ENCODE assay signal across 19 cellular contexts in genomic region chr18:74512321-74513053, GRCh38. TPM values are rescaled to one million over a fixed set of nuclear protein-coding genes. Genes with fewer than 3 reads are reported as not detected.
A peak's percentile ranks its signal among the peaks of the same experiment; 100 is the strongest.
DNase-seq lines count a peak whose midpoint lies in the region; ATAC-seq, FAIRE-seq and TF ChIP-seq lines count a peak whose summit lies in the region.
"Had no signal": no experiment of that assay in that cellular context is flagged by ENCODE, and none has a peak within 500 bp of the region (broad histone marks: within the 10 kb centered on the region; RNA-seq: fewer than 3 reads in every experiment).

No MANE protein-coding gene starts in this region.

- H3K9ac ChIP-seq in GM12878 (ENCODE audit: control insufficient read depth, insufficient read depth, low read length) (no peak overlapping the region), kidney (ENCODE audit: low read length in 2 of 2) (no peak overlapping the region)

- no peak for TF ChIP-seq CTCF in GM12878 (IDR thresholded peaks at IDR 0.05 in 2 of 3, conservative IDR thresholded peaks at IDR 0.05 in 1 of 3; ENCODE audit: control insufficient read depth in 2 of 3, extremely low read depth in 1 of 3, insufficient read depth in 1 of 3, low read depth in 3 of 3, low read length in 3 of 3)
- no peak for TF ChIP-seq CTCF in kidney (IDR thresholded peaks at IDR 0.05; ENCODE audit: borderline replicate concordance, extremely low read depth, insufficient read depth)
- no peak for TF ChIP-seq CTCF in Caco-2 (IDR thresholded peaks at IDR 0.05; ENCODE audit: insufficient read depth in 1 of 2, low read depth in 1 of 2, low read length in 1 of 2, severe bottlenecking in 1 of 2, unreplicated experiment in 1 of 2)

- DNase-seq in COLO829 (ENCODE audit: low spot score) (peak; percentile 63), GM12878 (ENCODE audit: low read depth, low spot score) (no peak), kidney (peak; percentile 47), putamen (ENCODE audit: low spot score) (peak; percentile 95), NCI-H187 (lab: John Stamatoyannopoulos, UW) (no peak), NCI-H1694 treated with DMSO at 0.1 percent for 48 hours (lab: John Stamatoyannopoulos, UW) (no peak), Caco-2 (no peak)
- DNase-seq: foreskin keratinocyte; lower lobe of right lung; MM.1S; naive thymus-derived CD8-positive, alpha-beta T cell; NCI-H2029; NCI-H446 treated with DMSO at 0.1 percent for 48 hours had no signal

- SMC1A ChIA-PET in GM12878 (lab: Charles Lee; ENCODE audit: uncharacterized antibody, unreplicated experiment): no interaction called here

- H3K36me3 ChIP-seq in GM12878 (ENCODE audit: control insufficient read depth in 2 of 2, insufficient read depth in 2 of 2, low read length in 1 of 2): peaks cover 47 to 50% of the 10 kb centered on the region in 2 experiments
- H3K36me3 ChIP-seq in kidney (ENCODE audit: control insufficient read depth in 1 of 2, insufficient read depth in 2 of 2, low read length in 2 of 2): peaks cover 42 to 74% of the 10 kb centered on the region in 2 donors
- H3K36me3 ChIP-seq in Caco-2 (ENCODE audit: control insufficient read depth, insufficient read depth, low read length): peaks cover 1% of the 10 kb centered on the region; the same call in 1 of the 2 replicates

- TF ChIP-seq RAD21 in GM12878 (IDR thresholded peaks at IDR 0.05; ENCODE audit: insufficient read depth, low read depth, low read length): no peak

- BruUV-seq in GM12878 (replicated peaks; lab: Mats Ljungman, UMichigan) (no TSS peak), Caco-2 (replicated peaks; lab: Mats Ljungman, UMichigan) (no TSS peak)

- RAD21 ChIA-PET in GM12878 (lab: Charles Lee; ENCODE audit: unreplicated experiment): no interaction called here

- H3K79me2 ChIP-seq in GM12878 (ENCODE audit: control insufficient read depth, insufficient read depth, low read length): no peaks in the 10 kb centered on the region

- H3K9me3 Mint-ChIP-seq in Caco-2 (ENCODE audit: unreplicated experiment): no peaks in the 10 kb centered on the region
- H3K9me3 Mint-ChIP-seq: activated T-helper 17 cell treated with anti-CD3 and anti-CD28 coated beads, Interleukin-2, amount 50 U/mL, for 72 hours; naive thymus-derived CD8-positive, alpha-beta T cell; T-helper 1 cell treated with Interleukin-12 subunit alpha and Interleukin-12 subunit beta and Interleukin-4 antibody, amounts not matched to agents 30 μg/mL and 1 μg/mL, for 36 hours; WTC11 had no signal

- H3K4me3 ChIP-seq in GM12878: no peak overlapping the region
- no peak overlapping the region for H3K4me3 ChIP-seq in kidney (ENCODE audit: low read length in 2 of 2)
- no peak overlapping the region for H3K4me3 ChIP-seq in Caco-2 (ENCODE audit: low read depth, low read length)
- H3K4me3 ChIP-seq: lower lobe of right lung had no signal

- TF ChIP-seq EP300 in GM12878 (IDR thresholded peaks at IDR 0.05; ENCODE audit: borderline replicate concordance in 1 of 2, control insufficient read depth in 1 of 2, low read depth in 2 of 2, low read length in 2 of 2): no peak

- H3K9me3 ChIP-seq in GM12878 (replicated peaks; ENCODE audit: control insufficient read depth, insufficient read depth, low read length) (no peaks in the 10 kb centered on the region), kidney (ENCODE audit: control insufficient read depth in 1 of 2, low read length in 2 of 2) (no peaks in the 10 kb centered on the region), Caco-2 (no peaks in the 10 kb centered on the region)
- H3K9me3 ChIP-seq: lower lobe of right lung had no signal

- no peak; the same call in 1 of the 2 replicates for TF ChIP-seq POLR2A in GM12878 (IDR thresholded peaks at IDR 0.05; ENCODE audit: low read depth, low read length)

- no peak overlapping the region for H3K27ac ChIP-seq in GM12878 (ENCODE audit: control insufficient read depth, insufficient read depth)
- no peak overlapping the region for H3K27ac ChIP-seq in kidney (ENCODE audit: low read depth in 2 of 2, low read length in 2 of 2)
- H3K27ac ChIP-seq: foreskin keratinocyte, lower lobe of right lung had no signal

- in situ Hi-C loops in GM12878 (cut with MboI): no loop called here

- intact Hi-C loops in GM12878 (cut with micrococcal nuclease; ENCODE audit: unreplicated experiment): no loop called here
- intact Hi-C loops in kidney (cut with DNase I): no loop called here
- intact Hi-C loops in Caco-2 (cut with micrococcal nuclease; ENCODE audit: unreplicated experiment): no loop called here

- H3K4me1 Mint-ChIP-seq in Caco-2 (ENCODE audit: low read depth, unreplicated experiment): peaks cover 5% of the 10 kb centered on the region

- 98% methylated on average over 15 of the region's 15 CpGs for WGBS in GM12878 (ENCODE audit: insufficient coverage, insufficient replicate concordance, low lambda C conversion rate, missing lambda C conversion rate)

- H3K4me3 Mint-ChIP-seq in Caco-2 (ENCODE audit: unreplicated experiment): no peak overlapping the region
- H3K4me3 Mint-ChIP-seq: activated T-helper 17 cell treated with anti-CD3 and anti-CD28 coated beads, Interleukin-2, amount 50 U/mL, for 72 hours; naive thymus-derived CD8-positive, alpha-beta T cell; T-helper 1 cell treated with Interleukin-12 subunit alpha and Interleukin-12 subunit beta and Interleukin-4 antibody, amounts not matched to agents 30 μg/mL and 1 μg/mL, for 36 hours; WTC11 had no signal

- no peak overlapping the region for H2AFZ ChIP-seq in GM12878 (ENCODE audit: control insufficient read depth, low read depth, low read length)

- CTCF ChIA-PET in GM12878 (lab: Yijun Ruan, JAX): no interaction called here
- CTCF ChIA-PET in Caco-2 (lab: Charles Lee): no interaction called here

- no peaks in the 10 kb centered on the region; the same call in 1 of the 2 replicates for H4K20me1 ChIP-seq in GM12878 (ENCODE audit: control insufficient read depth, insufficient read depth)

- no peak for ATAC-seq in GM12878
- no peak for ATAC-seq in HG02870 (IDR thresholded peaks at IDR 0.05; ENCODE audit: unreplicated experiment)
- ATAC-seq: activated T-helper 17 cell treated with anti-CD3 and anti-CD28 coated beads, Interleukin-2, amount 50 U/mL, for 72 hours; foreskin keratinocyte; lower lobe of right lung; naive thymus-derived CD8-positive, alpha-beta T cell; WTC11 had no signal

- no peak overlapping the region for H3K27ac Mint-ChIP-seq in Caco-2 (ENCODE audit: unreplicated experiment)
- H3K27ac Mint-ChIP-seq: activated T-helper 17 cell treated with anti-CD3 and anti-CD28 coated beads, Interleukin-2, amount 50 U/mL, for 72 hours; T-helper 1 cell treated with Interleukin-12 subunit alpha and Interleukin-12 subunit beta and Interleukin-4 antibody, amounts not matched to agents 30 μg/mL and 1 μg/mL, for 36 hours; WTC11 had no signal

- H3K27me3 Mint-ChIP-seq in Caco-2 (ENCODE audit: insufficient read depth, unreplicated experiment): no peaks in the 10 kb centered on the region
- H3K27me3 Mint-ChIP-seq: activated T-helper 17 cell treated with anti-CD3 and anti-CD28 coated beads, Interleukin-2, amount 50 U/mL, for 72 hours; naive thymus-derived CD8-positive, alpha-beta T cell had no signal

- no peak overlapping the region for H3K4me2 ChIP-seq in GM12878 (ENCODE audit: control insufficient read depth, insufficient read depth)

- H3K4me1 ChIP-seq in GM12878 (ENCODE audit: control insufficient read depth, insufficient read depth, low read length) (no peaks in the 10 kb centered on the region), kidney (ENCODE audit: control insufficient read depth in 1 of 2, insufficient read depth in 1 of 2, low read depth in 1 of 2, low read length in 2 of 2) (peaks cover 0 to 18% of the 10 kb centered on the region in 2 donors), Caco-2 (peaks cover 40% of the 10 kb centered on the region)
- H3K4me1 ChIP-seq: foreskin keratinocyte, lower lobe of right lung had no signal

- POLR2A ChIA-PET in GM12878 (lab: Charles Lee): no interaction called here
- POLR2A ChIA-PET in Caco-2 (lab: Charles Lee): no interaction called here

- H3K27me3 ChIP-seq in GM12878 (replicated peaks in 1 of 2; ENCODE audit: control insufficient read depth in 2 of 2, insufficient read depth in 2 of 2, low read length in 1 of 2): no peaks in the 10 kb centered on the region
- no peaks in the 10 kb centered on the region for H3K27me3 ChIP-seq in Caco-2 (replicated peaks; ENCODE audit: control insufficient read depth, insufficient read depth, low read length)
- H3K27me3 ChIP-seq: foreskin keratinocyte had no signal

- no peak for FAIRE-seq in GM12878 (lab: Jason Lieb, UNC)
- FAIRE-seq in kidney (lab: Jason Lieb, UNC): no peak
- FAIRE-seq: colon, endothelial cell of umbilical vein had no signal

- peaks cover 21% of the 10 kb centered on the region for H3K36me3 Mint-ChIP-seq in Caco-2 (ENCODE audit: insufficient read depth, unreplicated experiment)

RNA-seq across cellular contexts. Expression of gene CNDP2, which starts 16.3 kb away (rescaled TPM):
- 144 and 166 TPM in 2 replicates for total RNA-seq in GM12878 (2013; cell fraction: nucleolus; rRNA removed)
- total RNA-seq in GM12878 (2014; rRNA removed): 104 and 109 TPM in 2 replicates
- total RNA-seq in GM12878 (2014; rRNA removed; fragmentation: Illumina TruSeq; extraction: Trizol): 70.8 and 75.5 TPM in 2 replicates
- 174 and 181 TPM in 2 replicates for total RNA-seq in GM12878 (2021)
- 125 TPM for polyA plus RNA-seq in GM12878 (2011; ENCODE audit: low read depth)
- polyA plus RNA-seq in GM12878 (2011; rRNA removed): 177 and 181 TPM in 2 replicates
- polyA plus RNA-seq in GM12878 (2011; cell fraction: cytosol; rRNA removed): 185 and 186 TPM in 2 replicates
- 124 and 184 TPM in 2 replicates for polyA plus RNA-seq in GM12878 (2011; cell fraction: nucleus; rRNA removed)
- polyA plus RNA-seq in GM12878 (2012): 134 and 144 TPM in 2 replicates
- 196 and 205 TPM in 2 replicates for polyA plus RNA-seq in GM12878 (2014; fragmentation: Illumina TruSeq; extraction: Trizol)
- 100 to 1,000 TPM in 1 of 2 experiments, 10 to 100 TPM in 1; 63.5 to 101 TPM for polyA plus RNA-seq in GM12878 (2014; fragmentation: Nextera tagmentation; extraction: Ambion mirVana)
- 128 and 136 TPM in 2 replicates for polyA plus RNA-seq in GM12878 (2014; rRNA removed)
- 100 to 1,000 TPM; 196 to 213 TPM for polyA plus RNA-seq in GM12878 (2016; fragmentation: Nextera tagmentation; extraction: Ambion mirVana)
- polyA minus RNA-seq in GM12878 (2011; rRNA and poly(A)+ RNA removed): 167 and 190 TPM in 2 replicates
- 64.7 and 79.8 TPM in 2 replicates for polyA minus RNA-seq in GM12878 (2011; cell fraction: cytosol; rRNA and poly(A)+ RNA removed)
- 66.1 and 137 TPM in 2 replicates for polyA minus RNA-seq in GM12878 (2011; cell fraction: nucleus; rRNA and poly(A)+ RNA removed)
- 740 TPM for total RNA-seq in kidney
- polyA plus RNA-seq in kidney (ENCODE audit: insufficient read depth, low read depth, low replicate concordance): 499 TPM
- 95.1 and 113 TPM in 2 replicates for total RNA-seq in Caco-2 (2022)

RNA-seq across cellular contexts. Expression of gene CNDP1, which starts 21.8 kb away (rescaled TPM):
- 0.39 TPM in 1 of 2 replicates, not detected in the other for total RNA-seq in GM12878 (2013; cell fraction: nucleolus; rRNA removed)
- total RNA-seq in GM12878 (2014; rRNA removed): not detected in 2 replicates
- total RNA-seq in GM12878 (2014; rRNA removed; fragmentation: Illumina TruSeq; extraction: Trizol): not detected in 2 replicates
- total RNA-seq in GM12878 (2021): not detected in 2 replicates
- polyA plus RNA-seq in GM12878 (2011; ENCODE audit: low read depth): not detected
- not detected in 2 replicates for polyA plus RNA-seq in GM12878 (2011; rRNA removed)
- 0.09 TPM in 1 of 2 replicates, not detected in the other for polyA plus RNA-seq in GM12878 (2011; cell fraction: cytosol; rRNA removed)
- polyA plus RNA-seq in GM12878 (2011; cell fraction: nucleus; rRNA removed): 0.28 and 0.42 TPM in 2 replicates
- polyA plus RNA-seq in GM12878 (2012): 0.03 and 0.11 TPM in 2 replicates
- 0.04 TPM in 1 of 2 replicates, not detected in the other for polyA plus RNA-seq in GM12878 (2014; fragmentation: Illumina TruSeq; extraction: Trizol)
- not detected for polyA plus RNA-seq in GM12878 (2014; fragmentation: Nextera tagmentation; extraction: Ambion mirVana)
- polyA plus RNA-seq in GM12878 (2014; rRNA removed): not detected in 2 replicates
- under 1 TPM in 1 of 2 experiments, not detected in 1; 0.05 TPM for polyA plus RNA-seq in GM12878 (2016; fragmentation: Nextera tagmentation; extraction: Ambion mirVana)
- not detected in 2 replicates for polyA minus RNA-seq in GM12878 (2011; rRNA and poly(A)+ RNA removed)
- polyA minus RNA-seq in GM12878 (2011; cell fraction: cytosol; rRNA and poly(A)+ RNA removed): not detected in 2 replicates
- not detected in 2 replicates for polyA minus RNA-seq in GM12878 (2011; cell fraction: nucleus; rRNA and poly(A)+ RNA removed)
- total RNA-seq in kidney: 1.4 TPM
- 2.9 TPM for polyA plus RNA-seq in kidney (ENCODE audit: insufficient read depth, low read depth, low replicate concordance)
- total RNA-seq in Caco-2 (2022): 0.48 TPM in 1 of 2 replicates, not detected in the other
- total RNA-seq: endothelial cell of umbilical vein; foreskin keratinocyte; lower lobe of right lung; naive thymus-derived CD8-positive, alpha-beta T cell had no signal
- polyA plus RNA-seq: endothelial cell of umbilical vein; foreskin keratinocyte; naive thymus-derived CD8-positive, alpha-beta T cell had no signal

RNA-seq across cellular contexts. Expression of gene DIPK1C, which starts 55.4 kb away (rescaled TPM):
- total RNA-seq in GM12878 (2013; cell fraction: nucleolus; rRNA removed): not detected in 2 replicates
- total RNA-seq in GM12878 (2014; rRNA removed) (not detected in 2 replicates), GM12878 (2014; rRNA removed; fragmentation: Illumina TruSeq; extraction: Trizol) (not detected in 2 replicates), GM12878 (2021) (not detected in 2 replicates), kidney (0.09 TPM), Caco-2 (2022) (not detected in 2 replicates)
- polyA plus RNA-seq in GM12878 (2011; ENCODE audit: low read depth): not detected
- polyA plus RNA-seq in GM12878 (2011; rRNA removed) (not detected in 2 replicates), GM12878 (2014; fragmentation: Illumina TruSeq; extraction: Trizol) (not detected in 2 replicates), GM12878 (2014; fragmentation: Nextera tagmentation; extraction: Ambion mirVana) (not detected), GM12878 (2014; rRNA removed) (not detected in 2 replicates), GM12878 (2016; fragmentation: Nextera tagmentation; extraction: Ambion mirVana) (not detected), kidney (ENCODE audit: insufficient read depth, low read depth, low replicate concordance) (not detected)
- polyA plus RNA-seq in GM12878 (2011; cell fraction: cytosol; rRNA removed): not detected in 2 replicates
- polyA plus RNA-seq in GM12878 (2011; cell fraction: nucleus; rRNA removed): not detected in 2 replicates
- not detected in 2 replicates for polyA plus RNA-seq in GM12878 (2012)
- not detected in 2 replicates for polyA minus RNA-seq in GM12878 (2011; rRNA and poly(A)+ RNA removed)
- polyA minus RNA-seq in GM12878 (2011; cell fraction: cytosol; rRNA and poly(A)+ RNA removed): not detected in 2 replicates
- not detected in 2 replicates for polyA minus RNA-seq in GM12878 (2011; cell fraction: nucleus; rRNA and poly(A)+ RNA removed)
- total RNA-seq: activated T-helper 17 cell treated with anti-CD3 and anti-CD28 coated beads, Interleukin-2, amount 50 U/mL, for 72 hours; endothelial cell of umbilical vein; foreskin keratinocyte; lower lobe of right lung; WTC11 had no signal
- polyA plus RNA-seq: endothelial cell of umbilical vein, foreskin keratinocyte had no signal

Comparison
In these comparisons a context has a peak if more than half of its experiments do, and no peak if none do; other contexts are left out.
1. DNase-seq: peak in COLO829 (single experiment), kidney (single experiment) and putamen (single experiment); none in GM12878 (single experiment), NCI-H187 (0 of 2), NCI-H1694 treated with DMSO at 0.1 percent for 48 hours (single experiment) and Caco-2 (0 of 2).